ENCODE assay signal across 8 cellular contexts in the genomic region with DNA sequence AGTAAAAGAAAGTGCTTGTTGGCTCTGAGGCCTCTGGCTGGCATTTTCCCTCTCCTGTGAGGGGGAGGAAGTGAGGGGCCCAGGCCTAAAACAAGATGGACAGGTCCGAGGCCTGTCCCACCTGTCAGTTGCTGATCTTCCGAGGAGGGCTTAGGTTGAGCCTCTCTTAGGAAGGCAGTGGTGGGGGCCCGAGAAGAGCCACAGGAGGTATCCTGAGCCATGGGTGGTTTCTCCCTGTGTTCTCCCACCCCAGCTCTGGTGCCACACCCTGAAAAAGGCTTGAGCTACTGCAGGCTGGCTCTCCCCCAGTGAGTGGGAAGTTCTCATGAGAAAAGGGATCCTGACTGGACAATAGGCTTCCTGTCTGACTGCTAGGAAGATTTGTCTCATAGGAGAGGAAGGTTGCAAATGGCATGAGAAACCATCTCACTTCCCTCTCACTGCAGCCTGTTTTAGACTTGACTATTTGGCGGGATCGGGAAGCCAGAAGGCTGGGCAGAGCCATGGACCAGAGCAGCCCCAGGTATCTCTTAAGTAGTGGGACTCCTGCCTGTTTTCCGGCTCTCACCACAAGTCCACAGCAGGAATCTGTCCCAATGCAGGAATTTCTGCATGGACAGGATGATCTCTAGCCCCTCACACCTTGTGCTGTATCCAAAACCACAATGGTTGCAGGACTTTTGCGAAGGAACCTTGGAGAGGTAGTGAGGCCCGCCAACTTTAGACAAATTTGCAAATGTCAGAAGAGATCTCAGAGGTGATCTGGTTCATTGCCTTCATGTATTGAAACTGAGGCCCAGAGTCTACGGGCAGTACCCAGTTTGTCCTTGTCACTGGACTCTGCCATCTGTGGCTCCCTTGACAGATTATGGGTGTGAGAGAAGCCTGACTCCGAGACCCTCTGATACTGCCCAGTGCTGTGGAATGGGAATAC.
A peak's percentile ranks its signal among the peaks of the same experiment; 100 is the strongest.
DNase-seq lines count a peak whose midpoint lies in the region; ATAC-seq, FAIRE-seq and TF ChIP-seq lines count a peak whose summit lies in the region.

No MANE protein-coding gene starts in this region.

- CTCF ChIA-PET in A673 (lab: Charles Lee) = no interaction called here
- CTCF ChIA-PET in HEK293 (lab: Yijun Ruan, JAX) = no interaction called here
- CTCF ChIA-PET in K562 (lab: Yijun Ruan, JAX; ENCODE audit: low intra/inter-chr PET ratio) = no interaction called here
- CTCF ChIA-PET in HEK293T (lab: Yijun Ruan, JAX) = no interaction called here

- POLR2A ChIA-PET in A673 (lab: Charles Lee; ENCODE audit: low non-redundant PET) (interaction anchor here (0.6 kb wide), 1 partner anchor 85 kb away, joined by 4 read pairs; no protein-coding TSS in a partner anchor), HEK293 (lab: Yijun Ruan, JAX) (interaction anchor here (0.5 kb wide), 1 partner anchor 84 kb away, joined by 3 read pairs; no protein-coding TSS in a partner anchor), K562 (lab: Yijun Ruan, JAX) (interaction anchor here (0.7 to 1.6 kb wide), 7 partner anchors 8 to 108 kb away, joined by 3 to 7 read pairs (median 4); no protein-coding TSS in a partner anchor), HEK293T (lab: Yijun Ruan, JAX) (no interaction called here)

- H2AFZ ChIP-seq in K562 (ENCODE audit: low read depth, low read length) = peak overlapping the region; percentile 61; the same call in 1 of the 2 replicates

- TF ChIP-seq RAD21 in K562 (CRISPR knock-in tag; conservative IDR thresholded peaks at IDR 0.05 in 1 of 2, IDR thresholded peaks at IDR 0.05 in 1 of 2) = no peak

- peak overlapping the region; percentile 25 for H3K27ac ChIP-seq in A673 (ENCODE audit: low read depth, low read length, poor library complexity, severe bottlenecking)
- peak overlapping the region; percentile 14; the same call in 1 of the 2 replicates for H3K27ac ChIP-seq in HEK293 (ENCODE audit: extremely low read depth, low read depth, low read length)
- peak overlapping the region; percentile 97 for H3K27ac ChIP-seq in K562 (ENCODE audit: extremely low read depth, low read depth, low read length)

- peaks cover 67% of the 10 kb centered on the region for H3K4me1 Mint-ChIP-seq in memory B cell

- BruUV-seq in A673 (replicated peaks; lab: Mats Ljungman, UMichigan) = no TSS peak
- BruUV-seq in K562 (replicated peaks; lab: Mats Ljungman, UMichigan) = no TSS peak

- H3K79me2 ChIP-seq in K562 (ENCODE audit: control insufficient read depth, insufficient read depth, low read length) = peaks cover 79% of the 10 kb centered on the region

- H3K4me2 ChIP-seq in K562 (ENCODE audit: insufficient read depth, low read length) = peak overlapping the region; percentile 56

- H3K36me3 ChIP-seq in A673 (ENCODE audit: insufficient read depth, low read length, poor library complexity, severe bottlenecking) (no peaks in the 10 kb centered on the region), HEK293 (ENCODE audit: control insufficient read depth in 2 of 2, insufficient read depth in 1 of 2, low read length in 2 of 2) (no peaks in the 10 kb centered on the region), K562 (ENCODE audit: control insufficient read depth, insufficient read depth, low read length) (peaks cover 9% of the 10 kb centered on the region; the same call in 2 of the 3 replicates)

- DNase-seq in A673 (ENCODE audit: low spot score) (no peak), K562 (ENCODE audit: extremely low read depth in 1 of 4, low spot score in 3 of 4) (peak in 3 of 4 experiments; percentile 21 to 38 (median 34)), memory B cell (ENCODE audit: low spot score in 2 of 2) (no peak), SIG-M5 (lab: John Stamatoyannopoulos, UW) (no peak), cerebellar nuclear complex (lab: John Stamatoyannopoulos, UW) (no peak), NCI-H1436 (lab: John Stamatoyannopoulos, UW) (no peak), HEK293T (ENCODE audit: extremely low spot score) (no peak)

- no peaks in the 10 kb centered on the region for H4K20me1 ChIP-seq in K562 (replicated peaks; ENCODE audit: control insufficient read depth, insufficient read depth, low read length)

- H3K9ac ChIP-seq in K562 (ENCODE audit: insufficient read depth in 1 of 2, low read depth in 2 of 2, low read length in 2 of 2) = peak overlapping the region; percentile 75 to 79; a peak in 3 of 4 replicates

- TF ChIP-seq EP300 in K562 (IDR thresholded peaks at IDR 0.05; ENCODE audit: low read length) = no peak

- H3K36me3 Mint-ChIP-seq in memory B cell = peaks cover 6% of the 10 kb centered on the region

- ATAC-seq in K562 (peak; percentile 16), memory B cell (ENCODE audit: low read depth) (no peak)

- no peaks in the 10 kb centered on the region for H3K9me3 Mint-ChIP-seq in memory B cell

- peaks cover 28% of the 10 kb centered on the region for H3K4me1 ChIP-seq in A673 (ENCODE audit: insufficient read depth, low read length, poor library complexity, severe bottlenecking)
- H3K4me1 ChIP-seq in HEK293 (ENCODE audit: control insufficient read depth, insufficient read depth, low read length) = peaks cover 12% of the 10 kb centered on the region; the same call in 1 of the 2 replicates
- H3K4me1 ChIP-seq in K562 (replicated peaks in 1 of 2; ENCODE audit: control insufficient read depth in 2 of 2, insufficient read depth in 2 of 2, low read length in 2 of 2) = peaks cover 25 to 64% of the 10 kb centered on the region in 2 experiments

- H3K4me3 ChIP-seq in A673 (ENCODE audit: low read depth, low read length, poor library complexity, severe bottlenecking) (no peak overlapping the region), HEK293 (ENCODE audit: low read depth, low read length) (no peak overlapping the region), K562 (no peak overlapping the region)

- TF ChIP-seq CTCF in A673 (conservative IDR thresholded peaks at IDR 0.05; ENCODE audit: low read depth, low read length) (no peak), HEK293 (tag by site-specific recombination; IDR thresholded peaks at IDR 0.05) (no peak), K562 (IDR thresholded peaks at IDR 0.05 in 2 of 3, conservative IDR thresholded peaks at IDR 0.05 in 1 of 3; ENCODE audit: insufficient read depth in 2 of 3, low read depth in 1 of 3, low read length in 3 of 3) (no peak)

- no peak for FAIRE-seq in K562 (lab: Jason Lieb, UNC)

- 63% methylated on average over 8 of the region's 10 CpGs for WGBS in K562 (ENCODE audit: insufficient coverage, low coverage, missing lambda C conversion rate)

- H3K27me3 Mint-ChIP-seq in memory B cell = no peaks in the 10 kb centered on the region

- H3K9me3 ChIP-seq in A673 (ENCODE audit: low read depth, low read length, poor library complexity, severe bottlenecking) (no peaks in the 10 kb centered on the region), HEK293 (ENCODE audit: control insufficient read depth, insufficient read depth, low read depth, low read length) (no peaks in the 10 kb centered on the region), K562 (replicated peaks; ENCODE audit: control insufficient read depth, insufficient read depth, low read depth, low read length) (no peaks in the 10 kb centered on the region)

- H3K9me1 ChIP-seq in K562 (ENCODE audit: control insufficient read depth, insufficient read depth, low read length) = no peaks in the 10 kb centered on the region

- intact Hi-C loops in A673 (cut with micrococcal nuclease; ENCODE audit: unreplicated experiment) = no loop called here
- intact Hi-C loops in K562 (cut with micrococcal nuclease) = loop anchor here (5.0 kb wide), 1 partner anchor 83 kb away; a partner anchor contains a TSS

- H3K4me3 Mint-ChIP-seq in memory B cell = peak overlapping the region; percentile 50

- in situ Hi-C loops in K562 (cut with MboI) = no loop called here

- H3K27me3 ChIP-seq in A673 (replicated peaks; ENCODE audit: insufficient read depth, low read depth, low read length, poor library complexity) = no peaks in the 10 kb centered on the region
- no peaks in the 10 kb centered on the region for H3K27me3 ChIP-seq in K562 (ENCODE audit: control insufficient read depth in 2 of 2, insufficient read depth in 2 of 2, low read length in 2 of 2)

- no peak for TF ChIP-seq POLR2A in K562 (conservative IDR thresholded peaks at IDR 0.05)

- H3K27ac Mint-ChIP-seq in memory B cell = peak overlapping the region; percentile 67

TF ChIP-seq in HEK293, 187 proteins besides CTCF, POLR2A, EP300 and RAD21 (continues in another document):
- TF ChIP-seq ZNF600 (tag by site-specific recombination; IDR thresholded peaks at IDR 0.05) (no peak), SP7 (tag by site-specific recombination; IDR thresholded peaks at IDR 0.05) (no peak), TRIM28 (IDR thresholded peaks at IDR 0.05; ENCODE audit: borderline replicate concordance, low read length) (no peak), ZFHX2 (tag by site-specific recombination; conservative IDR thresholded peaks at IDR 0.05) (0 out of 2 replicates have a peak, but pooled peaks have one; percentile 13), ZNF133 (tag by site-specific recombination; IDR thresholded peaks at IDR 0.05) (no peak)

TF ChIP-seq in K562, 482 proteins besides CTCF, POLR2A, EP300 and RAD21 (continues in another document):
- TF ChIP-seq, protein P1, sequence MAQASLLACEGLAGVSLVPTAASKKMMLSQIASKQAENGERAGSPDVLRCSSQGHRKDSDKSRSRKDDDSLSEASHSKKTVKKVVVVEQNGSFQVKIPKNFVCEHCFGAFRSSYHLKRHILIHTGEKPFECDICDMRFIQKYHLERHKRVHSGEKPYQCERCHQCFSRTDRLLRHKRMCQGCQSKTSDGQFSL (CRISPR knock-in tag; IDR thresholded peaks at IDR 0.05) = no peak
- TF ChIP-seq, protein P1 (tag; IDR thresholded peaks at IDR 0.05) = no peak
- TF ChIP-seq SPI1 (IDR thresholded peaks at IDR 0.05; ENCODE audit: borderline replicate concordance, low read depth, low read length) (peak; percentile 44; the same call in 1 of the 2 replicates), DACH1 (IDR thresholded peaks at IDR 0.05; ENCODE audit: partially characterized antibody) (no peak)

TF ChIP-seq in HEK293T, 16 proteins besides CTCF, POLR2A, EP300 and RAD21:
- TF ChIP-seq LEF1 (IDR thresholded peaks at IDR 0.05; ENCODE audit: borderline replicate concordance) (no peak), FOXA1 (IDR thresholded peaks at IDR 0.05) (no peak), BHLHE40 (IDR thresholded peaks at IDR 0.05; ENCODE audit: borderline replicate concordance) (no peak)
TF ChIP-seq in HEK293T: peak in this region for 0.

Comparison
In these comparisons a context has a peak if more than half of its experiments do, and no peak if none do; other contexts are left out.
1. DNase-seq: peak in K562 (3 of 4); none in A673 (single experiment), memory B cell (0 of 2), SIG-M5 (single experiment), cerebellar nuclear complex (0 of 2), NCI-H1436 (single experiment) and HEK293T (single experiment).
2. H3K27ac ChIP-seq: peak in every context shown above with its lines; median percentile 97 in K562; 25 in A673; 14 in HEK293.